ENCODE assay signal across 1 cellular context in the genomic region with DNA sequence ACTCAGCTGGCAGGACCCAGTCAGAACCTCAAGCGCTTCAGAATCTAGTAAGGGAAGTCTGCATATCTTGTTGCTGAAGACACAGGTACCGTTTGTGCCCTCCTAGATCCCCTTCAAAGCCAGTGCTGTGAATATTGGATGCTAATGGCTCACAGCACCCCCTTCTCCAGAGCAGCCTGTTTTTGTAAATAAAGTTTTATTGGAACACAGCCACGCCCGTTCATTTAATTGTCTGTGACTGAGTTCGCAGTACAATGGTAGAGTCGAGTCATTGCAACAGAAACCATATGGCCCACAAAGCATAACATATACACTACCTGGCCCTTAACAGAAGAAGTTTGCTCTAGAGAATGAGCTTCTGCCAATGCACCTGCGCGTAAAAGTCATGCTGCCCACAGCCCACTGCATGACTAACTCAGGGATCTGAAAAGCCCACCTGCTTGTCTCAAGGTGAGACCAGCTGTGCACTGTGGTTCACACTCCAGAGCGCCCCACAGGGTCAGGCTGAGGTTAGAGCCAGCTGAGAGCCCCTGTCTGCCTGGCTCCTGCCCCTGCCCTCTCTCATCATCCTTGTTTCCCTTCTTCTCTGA.
TF ChIP-seq lines count a peak whose summit lies in the region.

No MANE protein-coding gene starts in this region.

TF ChIP-seq in K562, 482 proteins besides CTCF, POLR2A, EP300 and RAD21 (continued from another document):
- TF ChIP-seq, protein P1, sequence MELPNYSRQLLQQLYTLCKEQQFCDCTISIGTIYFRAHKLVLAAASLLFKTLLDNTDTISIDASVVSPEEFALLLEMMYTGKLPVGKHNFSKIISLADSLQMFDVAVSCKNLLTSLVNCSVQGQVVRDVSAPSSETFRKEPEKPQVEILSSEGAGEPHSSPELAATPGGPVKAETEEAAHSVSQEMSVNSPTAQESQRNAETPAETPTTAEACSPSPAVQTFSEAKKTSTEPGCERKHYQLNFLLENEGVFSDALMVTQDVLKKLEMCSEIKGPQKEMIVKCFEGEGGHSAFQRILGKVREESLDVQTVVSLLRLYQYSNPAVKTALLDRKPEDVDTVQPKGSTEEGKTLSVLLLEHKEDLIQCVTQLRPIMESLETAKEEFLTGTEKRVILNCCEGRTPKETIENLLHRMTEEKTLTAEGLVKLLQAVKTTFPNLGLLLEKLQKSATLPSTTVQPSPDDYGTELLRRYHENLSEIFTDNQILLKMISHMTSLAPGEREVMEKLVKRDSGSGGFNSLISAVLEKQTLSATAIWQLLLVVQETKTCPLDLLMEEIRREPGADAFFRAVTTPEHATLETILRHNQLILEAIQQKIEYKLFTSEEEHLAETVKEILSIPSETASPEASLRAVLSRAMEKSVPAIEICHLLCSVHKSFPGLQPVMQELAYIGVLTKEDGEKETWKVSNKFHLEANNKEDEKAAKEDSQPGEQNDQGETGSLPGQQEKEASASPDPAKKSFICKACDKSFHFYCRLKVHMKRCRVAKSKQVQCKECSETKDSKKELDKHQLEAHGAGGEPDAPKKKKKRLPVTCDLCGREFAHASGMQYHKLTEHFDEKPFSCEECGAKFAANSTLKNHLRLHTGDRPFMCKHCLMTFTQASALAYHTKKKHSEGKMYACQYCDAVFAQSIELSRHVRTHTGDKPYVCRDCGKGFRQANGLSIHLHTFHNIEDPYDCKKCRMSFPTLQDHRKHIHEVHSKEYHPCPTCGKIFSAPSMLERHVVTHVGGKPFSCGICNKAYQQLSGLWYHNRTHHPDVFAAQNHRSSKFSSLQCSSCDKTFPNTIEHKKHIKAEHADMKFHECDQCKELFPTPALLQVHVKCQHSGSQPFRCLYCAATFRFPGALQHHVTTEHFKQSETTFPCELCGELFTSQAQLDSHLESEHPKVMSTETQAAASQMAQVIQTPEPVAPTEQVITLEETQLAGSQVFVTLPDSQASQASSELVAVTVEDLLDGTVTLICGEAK (IDR thresholded peaks at IDR 0.05), result peak; percentile 89
- TF ChIP-seq, protein P1 (CRISPR knock-in tag; IDR thresholded peaks at IDR 0.05), result peak; percentile 71
